Comparison of ENCODE assay signal across 1 cellular context in the genomic region with DNA sequence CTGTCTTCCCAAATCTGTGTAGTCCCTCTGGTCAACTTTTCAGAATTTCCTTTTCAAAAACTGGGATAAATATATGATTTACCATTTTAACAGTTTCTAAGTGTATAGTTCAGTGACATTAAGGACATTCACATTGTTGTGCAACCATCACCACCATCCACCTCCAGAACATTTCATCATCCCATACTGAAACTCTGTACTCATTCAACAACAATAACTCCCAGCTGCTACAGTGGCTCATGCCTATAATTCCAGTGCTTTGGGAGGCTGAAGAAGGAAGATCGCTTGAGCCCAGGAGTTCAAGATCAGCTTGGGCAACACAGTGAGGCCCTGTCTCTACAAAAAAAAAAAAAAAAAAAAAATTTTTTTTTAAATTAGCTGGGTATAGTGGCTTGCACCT.
A peak's percentile ranks its signal among the peaks of the same experiment; 100 is the strongest.
TF ChIP-seq lines count a peak whose summit lies in the region.

No MANE protein-coding gene starts in this region.

TF ChIP-seq in IMR-90, 13 proteins besides CTCF, POLR2A, EP300 and RAD21:
- TF ChIP-seq FOS (IDR thresholded peaks at IDR 0.05; ENCODE audit: low read depth, low read length) = no peak
- no peak for TF ChIP-seq BHLHE40 (IDR thresholded peaks at IDR 0.05; ENCODE audit: low read depth, low read length)
- no peak for TF ChIP-seq RFX5 (IDR thresholded peaks at IDR 0.05; ENCODE audit: low read depth, low read length)
- TF ChIP-seq NFE2L2 (IDR thresholded peaks at IDR 0.05; ENCODE audit: low read depth, low read length) = no peak
- no peak for TF ChIP-seq SMC3 (IDR thresholded peaks at IDR 0.05; ENCODE audit: low read depth, low read length)
- TF ChIP-seq CEBPB (IDR thresholded peaks at IDR 0.05; ENCODE audit: low read depth, low read length) = peak; percentile 89
